Comparison of ENCODE assay signal across 9 cellular contexts in genomic region chr11:10181811-10182210, GRCh38.
A peak's percentile ranks its signal among the peaks of the same experiment; 100 is the strongest.
DNase-seq lines count a peak whose midpoint lies in the region; ATAC-seq and TF ChIP-seq lines count a peak whose summit lies in the region.
"Had no signal": no experiment of that assay in that cellular context is flagged by ENCODE, and none has a peak within 500 bp of the region (broad histone marks: within the 10 kb centered on the region; RNA-seq: fewer than 3 reads in every experiment).

No MANE protein-coding gene starts in this region.

- no peak overlapping the region for H3K4me3 ChIP-seq in Jurkat, Clone E6-1 (ENCODE audit: low read length)
- no peak overlapping the region for H3K4me3 ChIP-seq in kidney epithelial cell (ENCODE audit: low read depth, low read length)
- no peak overlapping the region for H3K4me3 ChIP-seq in stomach
- H3K4me3 ChIP-seq: skin epidermis had no signal

- no peak overlapping the region for H3K27ac ChIP-seq in VCaP
- H3K27ac ChIP-seq in stomach: no peak overlapping the region
- H3K27ac ChIP-seq: skin epidermis had no signal

- DNase-seq in COLO829 (ENCODE audit: low spot score): peak; percentile 25
- peak; percentile 18 for DNase-seq in Jurkat, Clone E6-1 (ENCODE audit: low read depth, low spot score)
- DNase-seq in kidney epithelial cell (ENCODE audit: low read depth): peak; percentile 16
- no peak for DNase-seq in stomach
- no peak for DNase-seq in stimulated activated CD4-positive, alpha-beta T cell treated with anti-CD3 and anti-CD28 coated beads, Interleukin-2, amount 100 ng/mL, for 48 hours
- DNase-seq in NK-92 treated with Interleukin-12 subunit alpha and Interleukin-12 subunit beta, amount 100 ng/mL, for 24 hours (lab: John Stamatoyannopoulos, UW): no peak

- no peak for TF ChIP-seq POLR2A in stomach (IDR thresholded peaks at IDR 0.05)

- TF ChIP-seq EP300 in stomach (IDR thresholded peaks at IDR 0.05): no peak

- WGBS in stomach, 5 donors: 68 to 90% (median 85%) methylated on average over 3 of the region's 3 CpGs

- peaks cover 0 to 10% (median 4%) of the 10 kb centered on the region in 4 donors for H3K4me1 ChIP-seq in stomach

- H3K27me3 ChIP-seq in kidney epithelial cell (ENCODE audit: control insufficient read depth, insufficient read depth, low read length): no peaks in the 10 kb centered on the region
- H3K27me3 ChIP-seq in stomach: no peaks in the 10 kb centered on the region

- ATAC-seq in GM21717 (IDR thresholded peaks at IDR 0.05; ENCODE audit: unreplicated experiment): no peak

- H3K36me3 ChIP-seq in kidney epithelial cell (ENCODE audit: control insufficient read depth, insufficient read depth, low read length) (no peaks in the 10 kb centered on the region), stomach (no peaks in the 10 kb centered on the region)

- H3K9me3 ChIP-seq in stomach: no peaks in the 10 kb centered on the region

- peak; percentile 58 for TF ChIP-seq CTCF in VCaP (conservative IDR thresholded peaks at IDR 0.05)
- TF ChIP-seq CTCF in kidney epithelial cell (IDR thresholded peaks at IDR 0.05; ENCODE audit: insufficient read depth, low read length, poor library complexity, severe bottlenecking): peak; percentile 18
- peak in 1 of 7 experiments; percentile 31 for TF ChIP-seq CTCF in stomach (IDR thresholded peaks at IDR 0.05)

- intact Hi-C loops in stomach (cut with DNase I; ENCODE audit: low total_unique reads): no loop called here

Comparison
In these comparisons a context has a peak if more than half of its experiments do, and no peak if none do; other contexts are left out.
1. DNase-seq: peak in COLO829 (single experiment), Jurkat, Clone E6-1 (single experiment) and kidney epithelial cell (single experiment); none in stomach (single experiment), stimulated activated CD4-positive, alpha-beta T cell treated with anti-CD3 and anti-CD28 coated beads, Interleukin-2, amount 100 ng/mL, for 48 hours (0 of 2) and NK-92 treated with Interleukin-12 subunit alpha and Interleukin-12 subunit beta, amount 100 ng/mL, for 24 hours (single experiment).